In the genomic region with DNA sequence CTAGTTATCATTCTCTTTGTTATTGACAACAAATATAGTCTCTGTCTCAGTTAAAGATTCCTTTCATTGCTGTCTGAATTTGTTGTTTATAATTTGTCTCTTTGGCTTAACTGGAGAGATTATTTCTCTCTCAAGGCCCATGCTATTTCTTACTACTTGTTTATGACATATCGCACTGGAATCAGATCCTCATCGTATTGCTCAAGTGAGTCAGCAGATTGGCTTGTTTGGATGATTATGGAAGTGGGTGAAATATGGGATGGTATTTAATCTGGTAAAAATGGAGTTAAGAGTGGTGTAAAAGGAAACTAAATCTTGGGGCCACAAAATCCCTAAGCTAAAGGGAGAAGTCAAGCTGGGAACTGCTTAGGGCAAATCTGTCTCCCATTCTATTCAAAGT, we compare ENCODE assay signal across 23 cellular contexts.
A peak's percentile ranks its signal among the peaks of the same experiment; 100 is the strongest.
DNase-seq lines count a peak whose midpoint lies in the region; ATAC-seq and TF ChIP-seq lines count a peak whose summit lies in the region.
"Had no signal": no experiment of that assay in that cellular context is flagged by ENCODE, and none has a peak within 500 bp of the region (broad histone marks: within the 10 kb centered on the region; RNA-seq: fewer than 3 reads in every experiment).

No MANE protein-coding gene starts in this region.

- H3K27me3 Mint-ChIP-seq in activated naive CD8-positive, alpha-beta T cell treated with anti-CD3 and anti-CD28 coated beads, Interleukin-2, amount 50 U/mL, for 24 hours = no peaks in the 10 kb centered on the region
- H3K27me3 Mint-ChIP-seq: activated CD4-positive, alpha-beta memory T cell treated with anti-CD3 and anti-CD28 coated beads, Interleukin-2, amount 10 ng/mL, durations not matched to agents 7 days and 5 days; activated naive CD4-positive, alpha-beta T cell treated with anti-CD3 and anti-CD28 coated beads, Interleukin-2, amount 50 U/mL, for 24 hours; activated T-cell treated with anti-CD3 and anti-CD28 coated beads, Interleukin-2, amount 50 U/mL, for 24 hours; T-helper 17 cell had no signal

- no peak for TF ChIP-seq CTCF in PC-3 (conservative IDR thresholded peaks at IDR 0.05; ENCODE audit: low read depth, low read length)

- no peaks in the 10 kb centered on the region for H3K36me3 Mint-ChIP-seq in activated naive CD8-positive, alpha-beta T cell treated with anti-CD3 and anti-CD28 coated beads, Interleukin-2, amount 50 U/mL, for 24 hours (ENCODE audit: low read depth)
- H3K36me3 Mint-ChIP-seq: activated naive CD4-positive, alpha-beta T cell treated with anti-CD3 and anti-CD28 coated beads, Interleukin-2, amount 50 U/mL, for 24 hours had no signal

- H3K27ac ChIP-seq in PC-3 (ENCODE audit: low read length) = no peak overlapping the region
- H3K27ac ChIP-seq: C4-2B, esophagus squamous epithelium, prostate gland had no signal

- no peaks in the 10 kb centered on the region for H3K4me1 ChIP-seq in PC-3 (ENCODE audit: insufficient read depth, low read length)
- H3K4me1 ChIP-seq: esophagus squamous epithelium, prostate gland had no signal

- intact Hi-C loops in PC-3 (cut with micrococcal nuclease) = no loop called here

- peaks cover 10% of the 10 kb centered on the region; the same call in 1 of the 2 replicates for H3K9me3 ChIP-seq in PC-3 (ENCODE audit: low read length)
- H3K9me3 ChIP-seq: esophagus squamous epithelium, prostate gland had no signal

- H3K9me3 Mint-ChIP-seq in activated naive CD8-positive, alpha-beta T cell treated with anti-CD3 and anti-CD28 coated beads, Interleukin-2, amount 50 U/mL, for 24 hours = peaks cover 18% of the 10 kb centered on the region

- no peaks in the 10 kb centered on the region for H3K79me2 ChIP-seq in PC-3 (ENCODE audit: low read length)

- no TSS peak for BruUV-seq in PC-3 (replicated peaks; lab: Mats Ljungman, UMichigan)

- DNase-seq in GM04503 (ENCODE audit: low read depth) = peak; percentile 53
- peak; percentile 45 for DNase-seq in PC-3
- DNase-seq in dedifferentiated amniotic fluid mesenchymal stem cell (ENCODE audit: extremely low spot score) = peak; percentile 91
- DNase-seq in stromal cell of bone marrow (ENCODE audit: low read depth) = peak; percentile 44
- DNase-seq in activated naive CD8-positive, alpha-beta T cell treated with anti-CD3 and anti-CD28 coated beads, Interleukin-2, amount 50 U/mL, for 24 hours = no peak
- DNase-seq in NCI-H69 (lab: John Stamatoyannopoulos, UW) = no peak
- DNase-seq: activated CD4-positive, alpha-beta memory T cell treated with anti-CD3 and anti-CD28 coated beads, Interleukin-2, amount 10 ng/mL, durations not matched to agents 7 days and 5 days; activated T-cell treated with anti-CD3 and anti-CD28 coated beads, Interleukin-2, amount 50 U/mL, for 24 hours; DMS153; effector CD4-positive, alpha-beta T cell; esophagus squamous epithelium; hypothalamus; NCI-H1930; NCI-H510A; SIG-M5; T-helper 17 cell had no signal

- no peak overlapping the region for H3K4me3 Mint-ChIP-seq in activated naive CD8-positive, alpha-beta T cell treated with anti-CD3 and anti-CD28 coated beads, Interleukin-2, amount 50 U/mL, for 24 hours
- H3K4me3 Mint-ChIP-seq: activated CD4-positive, alpha-beta memory T cell treated with anti-CD3 and anti-CD28 coated beads, Interleukin-2, amount 10 ng/mL, durations not matched to agents 7 days and 5 days; activated naive CD4-positive, alpha-beta T cell treated with anti-CD3 and anti-CD28 coated beads, Interleukin-2, amount 50 U/mL, for 24 hours; activated T-cell treated with anti-CD3 and anti-CD28 coated beads, Interleukin-2, amount 50 U/mL, for 24 hours; GM23338; nephron; T-helper 17 cell; WTC11 had no signal

- no peak overlapping the region for H3K4me2 ChIP-seq in PC-3 (ENCODE audit: low read length)
- H3K4me2 ChIP-seq: GM23338 had no signal

- peak; percentile 40; the same call in 1 of the 2 replicates for ATAC-seq in PC-3
- no peak for ATAC-seq in activated naive CD8-positive, alpha-beta T cell treated with anti-CD3 and anti-CD28 coated beads, Interleukin-2, amount 50 U/mL, for 24 hours
- no peak for ATAC-seq in HG02884 (IDR thresholded peaks at IDR 0.05; ENCODE audit: unreplicated experiment)
- ATAC-seq: GM23338, T-helper 17 cell, WTC11 had no signal

- H3F3A ChIP-seq in PC-3 (ENCODE audit: low read length, unreplicated experiment) = no peaks in the 10 kb centered on the region

- no peaks in the 10 kb centered on the region for H3K27me3 ChIP-seq in PC-3 (ENCODE audit: low read length)
- H3K27me3 ChIP-seq: esophagus squamous epithelium had no signal

- H3K36me3 ChIP-seq in PC-3 (ENCODE audit: low read depth, low read length) = no peaks in the 10 kb centered on the region
- H3K36me3 ChIP-seq: esophagus squamous epithelium, prostate gland had no signal

- H3K9me2 ChIP-seq in PC-3 (replicated peaks; ENCODE audit: low read length) = no peaks in the 10 kb centered on the region

- H3K27ac Mint-ChIP-seq in activated naive CD8-positive, alpha-beta T cell treated with anti-CD3 and anti-CD28 coated beads, Interleukin-2, amount 50 U/mL, for 24 hours = no peak overlapping the region
- H3K27ac Mint-ChIP-seq: activated CD4-positive, alpha-beta memory T cell treated with anti-CD3 and anti-CD28 coated beads, Interleukin-2, amount 10 ng/mL, durations not matched to agents 7 days and 5 days; activated naive CD4-positive, alpha-beta T cell treated with anti-CD3 and anti-CD28 coated beads, Interleukin-2, amount 50 U/mL, for 24 hours; activated T-cell treated with anti-CD3 and anti-CD28 coated beads, Interleukin-2, amount 50 U/mL, for 24 hours; GM23338; nephron; T-helper 17 cell; WTC11 had no signal

- POLR2A ChIA-PET in PC-3 (lab: Charles Lee; ENCODE audit: unreplicated experiment) = no interaction called here

- no peak overlapping the region for H3K4me3 ChIP-seq in PC-3 (ENCODE audit: low read length)
- H3K4me3 ChIP-seq: esophagus squamous epithelium, GM23338, prostate gland had no signal

- no peak overlapping the region for H3K9ac ChIP-seq in PC-3 (ENCODE audit: low read length)

- H2AFZ ChIP-seq in PC-3 (ENCODE audit: low read length) = 0 out of 2 replicates have a peak overlapping the region, but pooled peaks have one; percentile 11
- H2AFZ ChIP-seq: GM23338 had no signal

- CTCF ChIA-PET in PC-3 (lab: Charles Lee) = no interaction called here

- H4K20me1 ChIP-seq in PC-3 (ENCODE audit: low read length) = no peaks in the 10 kb centered on the region

- no peaks in the 10 kb centered on the region for H3K4me1 Mint-ChIP-seq in activated naive CD8-positive, alpha-beta T cell treated with anti-CD3 and anti-CD28 coated beads, Interleukin-2, amount 50 U/mL, for 24 hours
- H3K4me1 Mint-ChIP-seq: activated CD4-positive, alpha-beta memory T cell treated with anti-CD3 and anti-CD28 coated beads, Interleukin-2, amount 10 ng/mL, durations not matched to agents 7 days and 5 days; activated naive CD4-positive, alpha-beta T cell treated with anti-CD3 and anti-CD28 coated beads, Interleukin-2, amount 50 U/mL, for 24 hours; GM23338; T-helper 17 cell had no signal

Comparison
In these comparisons a context has a peak if more than half of its experiments do, and no peak if none do; other contexts are left out.
1. DNase-seq: peak in GM04503 (single experiment), PC-3 (single experiment), dedifferentiated amniotic fluid mesenchymal stem cell (single experiment) and stromal cell of bone marrow (single experiment); none in activated naive CD8-positive, alpha-beta T cell treated with anti-CD3 and anti-CD28 coated beads, Interleukin-2, amount 50 U/mL, for 24 hours (single experiment) and NCI-H69 (single experiment).